In genomic region chr3:184298759-184299487, GRCh38 we compare ENCODE assay signal across 9 cellular contexts. TPM values are rescaled to one million over a fixed set of nuclear protein-coding genes. Genes with fewer than 3 reads are reported as not detected.
A peak's percentile ranks its signal among the peaks of the same experiment; 100 is the strongest.
DNase-seq lines count a peak whose midpoint lies in the region; ATAC-seq, FAIRE-seq and TF ChIP-seq lines count a peak whose summit lies in the region.
"Had no signal": no experiment of that assay in that cellular context is flagged by ENCODE, and none has a peak within 500 bp of the region (broad histone marks: within the 10 kb centered on the region; RNA-seq: fewer than 3 reads in every experiment).

Gene PSMD2 (plus strand): TSS chr3:184299241. CDS start chr3:184299267, 26 bp downstream.

- peak within 1 kb of the TSS; percentile 84 for H3K27ac ChIP-seq in keratinocyte (ENCODE audit: control insufficient read depth, insufficient read depth, low read length)

- H3K9me1 ChIP-seq in keratinocyte (ENCODE audit: control insufficient read depth, extremely low read depth, insufficient read depth, low read length), result no peaks in the 10 kb centered on the region

- peaks cover 7% of the 10 kb centered on the region for H4K20me1 ChIP-seq in keratinocyte (ENCODE audit: control insufficient read depth, extremely low read depth, insufficient read depth, low read length)

- H3K4me1 ChIP-seq in keratinocyte (ENCODE audit: control insufficient read depth, extremely low read depth, insufficient read depth, low read length), result peaks cover 9% of the 10 kb centered on the region

- DNase-seq in Ammon's horn (ENCODE audit: low spot score) (peak; percentile 96), GM19238 (ENCODE audit: insufficient read length, low spot score) (peak; percentile 96), NCI-H510A (lab: John Stamatoyannopoulos, UW) (peak; percentile 95), cerebellar nuclear complex (lab: John Stamatoyannopoulos, UW) (peak; percentile 77 to 87), keratinocyte (ENCODE audit: low read depth, low spot score) (no peak)
- peak; percentile 98 for DNase-seq in activated CD4-positive, alpha-beta T cell treated with anti-CD3 and anti-CD28 coated beads for 1 hour
- peak; percentile 96 to 99 (median 98) for DNase-seq in stimulated activated CD4-positive, alpha-beta T cell treated with anti-CD3 and anti-CD28 coated beads, Interleukin-12 subunit alpha, Interleukin-12 subunit beta, amount 100 ng/mL, for 48 hours (ENCODE audit: low read depth in 2 of 3, low spot score in 1 of 3)

- H2AFZ ChIP-seq in keratinocyte (ENCODE audit: control insufficient read depth, low read length), result peak within 1 kb of the TSS; percentile 99

- peak within 1 kb of the TSS; percentile 94 for H3K9ac ChIP-seq in keratinocyte (ENCODE audit: control insufficient read depth, extremely low read depth, insufficient read depth, low read length)

- H3K36me3 ChIP-seq in keratinocyte (ENCODE audit: control insufficient read depth in 2 of 2, extremely low read depth in 1 of 2, insufficient read depth in 2 of 2, low read length in 2 of 2), result peaks cover 22 to 27% of the 10 kb centered on the region in 2 experiments

- H3K4me2 ChIP-seq in keratinocyte (ENCODE audit: control insufficient read depth, extremely low read depth, insufficient read depth, low read depth, low read length), result peak within 1 kb of the TSS; percentile 85

- FAIRE-seq in keratinocyte (lab: Jason Lieb, UNC), result no peak
- FAIRE-seq: endometrium had no signal

- H3K4me3 ChIP-seq in keratinocyte (ENCODE audit: control insufficient read depth in 2 of 3, extremely low read depth in 1 of 3, insufficient read depth in 2 of 3, low read depth in 1 of 3, low read length in 3 of 3), result peak within 1 kb of the TSS; percentile 90 to 99 (median 90)

- peak; percentile 87 for ATAC-seq in HG03439 (IDR thresholded peaks at IDR 0.05; ENCODE audit: unreplicated experiment)

- H3K9me3 ChIP-seq in keratinocyte (ENCODE audit: control insufficient read depth, low read depth, low read length), result no peaks in the 10 kb centered on the region

- dilution Hi-C loops in keratinocyte (cut with MboI; ENCODE audit: extremely low pct_ligation_motif_present, low sequenced_read_pairs), result no loop called here

- no peak for TF ChIP-seq CTCF in keratinocyte (optimal IDR thresholded peaks at IDR 0.05 in 1 of 3, IDR thresholded peaks at IDR 0.05 in 1 of 3, conservative IDR thresholded peaks at IDR 0.05 in 1 of 3; ENCODE audit: extremely low read depth in 1 of 3, insufficient read depth in 2 of 3, low read length in 3 of 3)

- no peaks in the 10 kb centered on the region for H3K27me3 ChIP-seq in keratinocyte (ENCODE audit: control insufficient read depth, extremely low read depth, insufficient read depth, low read length)

- peaks cover 47% of the 10 kb centered on the region for H3K79me2 ChIP-seq in keratinocyte (ENCODE audit: control insufficient read depth, insufficient read depth, low read length)

RNA-seq across cellular contexts. Expression of gene PSMD2, which starts in this region (rescaled TPM):
- 515 to 703 TPM (median 593 TPM) in 3 replicates for polyA plus RNA-seq in keratinocyte
- polyA plus RNA-seq in keratinocyte (2011; ENCODE audit: low read depth), result 154 TPM
- polyA plus RNA-seq in keratinocyte (2011; cell fraction: cytosol; rRNA removed), result 434 and 454 TPM in 2 replicates
- 579 and 645 TPM in 2 replicates for polyA plus RNA-seq in keratinocyte (2011; cell fraction: nucleus; rRNA removed)
- 234 and 667 TPM in 2 replicates for polyA plus RNA-seq in keratinocyte (2012; ENCODE audit: low replicate concordance)
- polyA minus RNA-seq in keratinocyte, result 941 to 972 TPM (median 950 TPM) in 3 replicates
- 751 TPM for polyA minus RNA-seq in keratinocyte (2011; cell fraction: cytosol; rRNA and poly(A)+ RNA removed)
- polyA minus RNA-seq in keratinocyte (2011; cell fraction: nucleus; rRNA and poly(A)+ RNA removed), result 397 and 557 TPM in 2 replicates
